Comparison of ENCODE assay signal across 17 cellular contexts in genomic region chr17:15274017-15274416, GRCh38. TPM values are rescaled to one million over a fixed set of nuclear protein-coding genes. Genes with fewer than 3 reads are reported as not detected.
"Had no signal": no experiment of that assay in that cellular context is flagged by ENCODE, and none has a peak within 500 bp of the region (broad histone marks: within the 10 kb centered on the region; RNA-seq: fewer than 3 reads in every experiment).

No MANE protein-coding gene starts in this region.

- DNase-seq: activated CD4-positive, alpha-beta T cell treated with anti-CD3 and anti-CD28 coated beads for 4 hours; activated CD8-positive, alpha-beta T cell treated with anti-CD3 and anti-CD28 coated beads for 36 hours; activated naive CD8-positive, alpha-beta T cell treated with anti-CD3 and anti-CD28 coated beads, Interleukin-2, amount 10 ng/mL, durations not matched to agents 7 days and 5 days; activated T-cell treated with anti-CD3 and anti-CD28 coated beads, Interleukin-2, amount 50 U/mL, for 48 hours; anterior cingulate cortex; dorsolateral prefrontal cortex; endodermal cell; kidney glomerular epithelial cell; ovary; stimulated activated CD4-positive, alpha-beta T cell treated with anti-CD3 and anti-CD28 coated beads, Interleukin-4, amount 100 ng/mL, for 24 hours; stimulated activated naive CD4-positive, alpha-beta T cell; substantia nigra; T-helper 17 cell had no signal

- H3K27ac Mint-ChIP-seq: activated CD8-positive, alpha-beta T cell treated with anti-CD3 and anti-CD28 coated beads for 36 hours; activated naive CD8-positive, alpha-beta T cell treated with anti-CD3 and anti-CD28 coated beads, Interleukin-2, amount 10 ng/mL, durations not matched to agents 7 days and 5 days; endodermal cell; T-helper 17 cell; type B pancreatic cell; WTC11 had no signal

- H3K9me3 ChIP-seq: ovary had no signal

- H3K27ac ChIP-seq: cardiac muscle cell, dorsolateral prefrontal cortex, ovary had no signal

- H3K4me3 Mint-ChIP-seq: activated CD8-positive, alpha-beta T cell treated with anti-CD3 and anti-CD28 coated beads for 36 hours; activated naive CD8-positive, alpha-beta T cell treated with anti-CD3 and anti-CD28 coated beads, Interleukin-2, amount 10 ng/mL, durations not matched to agents 7 days and 5 days; endodermal cell; T-helper 17 cell; type B pancreatic cell; WTC11 had no signal

- H3K9me3 Mint-ChIP-seq: activated CD8-positive, alpha-beta T cell treated with anti-CD3 and anti-CD28 coated beads for 36 hours; type B pancreatic cell had no signal

- H3K36me3 ChIP-seq: cardiac muscle cell, ovary had no signal

- H3K4me3 ChIP-seq: cardiac muscle cell, dorsolateral prefrontal cortex, ovary had no signal

- H3K27me3 ChIP-seq: dorsolateral prefrontal cortex, ovary had no signal

- H3K36me3 Mint-ChIP-seq: activated naive CD8-positive, alpha-beta T cell treated with anti-CD3 and anti-CD28 coated beads, Interleukin-2, amount 10 ng/mL, durations not matched to agents 7 days and 5 days; type B pancreatic cell had no signal

- ATAC-seq: activated CD8-positive, alpha-beta T cell treated with anti-CD3 and anti-CD28 coated beads for 36 hours; T-helper 17 cell; WTC11 had no signal

RNA-seq across cellular contexts. Expression of gene PMP22, which starts 8.9 kb away (rescaled TPM):
- total RNA-seq: T-helper 17 cell had no signal
- polyA plus RNA-seq: neural cell had no signal
